In the genomic region with DNA sequence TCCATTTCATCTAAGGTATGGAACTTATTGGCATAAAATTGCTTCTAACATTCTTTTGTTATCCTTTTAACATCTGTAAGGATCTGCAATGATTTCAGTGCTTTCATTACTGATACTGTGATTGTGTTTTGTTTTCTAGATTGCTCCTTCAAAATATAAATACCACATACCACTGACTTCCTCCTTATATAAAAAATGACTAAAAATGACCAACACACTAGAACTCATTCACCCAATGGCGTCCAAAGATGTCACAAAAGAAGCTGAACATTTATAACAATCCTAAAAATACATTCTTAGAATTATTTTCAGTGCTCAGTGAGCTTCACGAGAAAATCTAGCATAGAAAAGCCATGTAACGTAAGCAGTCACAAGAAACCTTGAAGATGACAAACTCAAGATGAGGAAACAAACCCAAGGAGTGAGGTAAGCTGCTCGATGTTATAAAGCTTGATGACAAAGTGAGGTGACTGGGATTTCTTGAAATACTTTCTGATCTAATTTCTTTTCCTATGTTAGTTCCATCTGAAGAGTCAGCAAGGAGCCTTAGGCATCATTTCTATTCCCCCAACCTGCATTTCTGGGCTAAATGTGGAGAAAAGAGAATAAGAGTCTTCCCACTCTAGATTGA, we compare ENCODE assay signal across 17 cellular contexts. TPM values are rescaled to one million over a fixed set of nuclear protein-coding genes. Genes with fewer than 3 reads are reported as not detected.
DNase-seq lines count a peak whose midpoint lies in the region; ATAC-seq and TF ChIP-seq lines count a peak whose summit lies in the region.
"Had no signal": no experiment of that assay in that cellular context is flagged by ENCODE, and none has a peak within 500 bp of the region (broad histone marks: within the 10 kb centered on the region; RNA-seq: fewer than 3 reads in every experiment).

No MANE protein-coding gene starts in this region.

- H3K4me3 ChIP-seq in SK-N-MC (no peak overlapping the region), fibroblast of villous mesenchyme (ENCODE audit: low read depth, low read length) (no peak overlapping the region)
- H3K4me3 ChIP-seq: lower lobe of right lung, suprapubic skin had no signal

- DNase-seq in CD14-positive monocyte (ENCODE audit: low spot score) (peak; percentile 48), SK-N-MC (ENCODE audit: low read depth, low spot score) (no peak), fibroblast of villous mesenchyme (ENCODE audit: low read depth) (peak; percentile 18), KG1 (lab: John Stamatoyannopoulos, UW) (no peak), HT-29 (ENCODE audit: low spot score) (no peak), NCI-H1436 treated with DMSO at 0.1 percent for 48 hours (lab: John Stamatoyannopoulos, UW) (no peak)
- DNase-seq: activated CD4-positive, alpha-beta T cell treated with anti-CD3 and anti-CD28 coated beads for 4 hours; cerebellar nuclear complex; DMS 273 treated with DMSO at 0.1 percent for 48 hours; lower lobe of right lung; NCI-H82; stimulated activated CD4-positive, alpha-beta T cell treated with anti-CD3 and anti-CD28 coated beads, Interleukin-15, amount 100 ng/mL, for 24 hours had no signal

- H3K36me3 ChIP-seq in SK-N-MC (ENCODE audit: insufficient read depth, low read length), result peaks cover 33% of the 10 kb centered on the region
- H3K36me3 ChIP-seq: lower lobe of right lung, suprapubic skin had no signal

- peak; percentile 35 for ATAC-seq in GM21529 (IDR thresholded peaks at IDR 0.05; ENCODE audit: unreplicated experiment)
- ATAC-seq in HG03342 (IDR thresholded peaks at IDR 0.05; ENCODE audit: unreplicated experiment), result no peak
- ATAC-seq: lower lobe of right lung had no signal

- peaks cover 29% of the 10 kb centered on the region for H3K4me1 Mint-ChIP-seq in CD14-positive monocyte
- H3K4me1 Mint-ChIP-seq: neural crest cell had no signal

- H3K4me3 Mint-ChIP-seq in CD14-positive monocyte, result no peak overlapping the region
- H3K4me3 Mint-ChIP-seq: neural crest cell; T-helper 2 cell treated with Interferon-gamma antibody and Interleukin-4, amounts not matched to agents 5 μg/mL and 100 μg/mL, for 36 hours had no signal

- no peak overlapping the region for H3K9ac ChIP-seq in SK-N-MC (ENCODE audit: insufficient read length)

- intact Hi-C loops in CD14-positive monocyte (cut with micrococcal nuclease), result no loop called here

- H3K27ac Mint-ChIP-seq in CD14-positive monocyte, result peak overlapping the region; percentile 65 to 96 (median 82)
- H3K27ac Mint-ChIP-seq: T-helper 2 cell treated with Interferon-gamma antibody and Interleukin-4, amounts not matched to agents 5 μg/mL and 100 μg/mL, for 36 hours had no signal

- no peak for TF ChIP-seq CTCF in CD14-positive monocyte (IDR thresholded peaks at IDR 0.05)
- no peak for TF ChIP-seq CTCF in fibroblast of villous mesenchyme (IDR thresholded peaks at IDR 0.05; ENCODE audit: insufficient read depth, low read depth, low read length)

- H3K9me3 ChIP-seq in SK-N-MC (ENCODE audit: low read depth, low read length), result no peaks in the 10 kb centered on the region
- H3K9me3 ChIP-seq: lower lobe of right lung, suprapubic skin had no signal

- H3K36me3 Mint-ChIP-seq in CD14-positive monocyte, result peaks cover 6 to 16% of the 10 kb centered on the region in 2 donors

- no peaks in the 10 kb centered on the region for H3K27me3 Mint-ChIP-seq in CD14-positive monocyte (ENCODE audit: low read depth in 3 of 3)

- no peaks in the 10 kb centered on the region for H3K9me3 Mint-ChIP-seq in CD14-positive monocyte
- H3K9me3 Mint-ChIP-seq: neural crest cell; T-helper 2 cell treated with Interferon-gamma antibody and Interleukin-4, amounts not matched to agents 5 μg/mL and 100 μg/mL, for 36 hours had no signal

- H3K27ac ChIP-seq in SK-N-MC, result peak overlapping the region; percentile 77; the same call in 1 of the 2 replicates
- H3K27ac ChIP-seq: lower lobe of right lung, suprapubic skin had no signal

RNA-seq across cellular contexts. Expression of a gene that starts 42.6 kb away (rescaled TPM):
- 10 to 100 TPM; 10.8 to 14.0 TPM for polyA plus RNA-seq in CD14-positive monocyte
- 13.4 and 13.5 TPM in 2 replicates for total RNA-seq in fibroblast of villous mesenchyme
- 19.1 and 24.6 TPM in 2 replicates for total RNA-seq in HT-29 (2014; rRNA removed; shearing (Covaris generic))

RNA-seq across cellular contexts. Expression of a gene that starts 52.1 kb away (rescaled TPM):
- 10 to 100 TPM in 1 of 2 donors, 1 to 10 TPM in 1; 8.7 to 10.7 TPM for polyA plus RNA-seq in CD14-positive monocyte
- 28.0 and 38.4 TPM in 2 replicates for total RNA-seq in fibroblast of villous mesenchyme
- total RNA-seq in HT-29 (2014; rRNA removed; shearing (Covaris generic)), result 6.4 and 8.9 TPM in 2 replicates

Comparison
In these comparisons a context has a peak if more than half of its experiments do, and no peak if none do; other contexts are left out.
1. DNase-seq: peak in CD14-positive monocyte (single experiment) and fibroblast of villous mesenchyme (single experiment); none in SK-N-MC (single experiment), KG1 (single experiment), HT-29 (single experiment) and NCI-H1436 treated with DMSO at 0.1 percent for 48 hours (single experiment).